In the genomic region with DNA sequence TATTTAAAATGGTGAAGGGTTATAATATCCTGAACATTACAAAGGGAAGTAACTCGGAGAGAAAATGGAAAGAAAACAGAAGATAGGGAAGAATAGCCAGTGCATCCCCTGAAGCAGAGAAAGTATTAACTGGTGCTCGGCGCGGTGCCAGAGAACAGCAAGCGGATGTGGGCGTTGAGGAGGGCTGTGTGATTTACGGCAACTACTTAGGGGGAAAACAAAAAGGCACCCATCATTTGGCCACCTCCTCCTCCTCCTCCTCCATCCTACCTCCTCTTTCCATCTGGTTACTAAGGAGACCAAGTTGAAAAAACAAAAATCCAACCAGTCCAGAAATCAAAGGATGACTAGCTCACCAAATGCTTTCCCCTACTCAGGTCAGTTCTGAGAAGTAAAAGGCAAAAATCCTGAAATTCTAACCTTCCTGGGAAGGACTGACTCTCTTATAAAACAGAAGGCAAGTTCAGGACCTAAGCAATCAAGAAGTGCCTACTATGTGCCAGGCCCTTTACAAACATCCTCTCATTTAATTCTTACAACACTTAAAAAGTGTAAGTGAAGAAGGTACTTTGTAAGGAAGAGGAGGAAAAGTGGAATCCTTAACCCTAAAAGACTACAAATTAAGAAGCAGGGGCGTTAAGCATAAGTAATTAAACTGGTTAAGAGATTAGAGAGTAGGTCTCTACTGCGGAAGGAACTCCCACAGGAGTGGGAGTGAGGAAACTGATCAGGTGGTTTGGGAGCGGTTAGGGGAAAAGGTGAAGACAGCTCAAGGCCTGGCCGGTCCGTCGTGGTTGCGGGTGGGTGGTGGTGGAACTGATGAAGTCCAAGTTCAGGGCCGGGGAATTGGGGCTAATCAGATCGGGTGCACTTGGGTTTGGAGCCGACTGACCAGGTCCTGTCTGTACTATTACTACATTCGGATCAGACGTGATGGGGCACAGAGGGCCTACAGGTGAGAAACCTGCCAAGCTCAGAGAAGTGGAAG, we compare ENCODE assay signal across 8 cellular contexts. TPM values are rescaled to one million over a fixed set of nuclear protein-coding genes. Genes with fewer than 3 reads are reported as not detected.
DNase-seq lines count a peak whose midpoint lies in the region; ATAC-seq, FAIRE-seq and TF ChIP-seq lines count a peak whose summit lies in the region.

No MANE protein-coding gene starts in this region.

- H3K27ac Mint-ChIP-seq in activated CD4-positive, alpha-beta T cell treated with anti-CD3 and anti-CD28 coated beads, Interleukin-2, amount 10 ng/mL, durations not matched to agents 7 days and 5 days: peak overlapping the region; percentile 85
- H3K27ac Mint-ChIP-seq in nephron progenitor cell: peak overlapping the region; percentile 84

- peaks cover 17% of the 10 kb centered on the region for H3K36me3 Mint-ChIP-seq in activated CD4-positive, alpha-beta T cell treated with anti-CD3 and anti-CD28 coated beads, Interleukin-2, amount 10 ng/mL, durations not matched to agents 7 days and 5 days (ENCODE audit: low read depth)
- H3K36me3 Mint-ChIP-seq in nephron progenitor cell (ENCODE audit: low read depth): peaks cover 11% of the 10 kb centered on the region

- H3K27me3 Mint-ChIP-seq in activated CD4-positive, alpha-beta T cell treated with anti-CD3 and anti-CD28 coated beads, Interleukin-2, amount 10 ng/mL, durations not matched to agents 7 days and 5 days: no peaks in the 10 kb centered on the region
- peaks cover 21% of the 10 kb centered on the region for H3K27me3 Mint-ChIP-seq in nephron progenitor cell (ENCODE audit: low read depth, poor library complexity)

- peaks cover 3 to 26% (median 15%) of the 10 kb centered on the region in 4 donors for H3K36me3 ChIP-seq in esophagus muscularis mucosa

- peaks cover 18 to 59% (median 55%) of the 10 kb centered on the region in 4 donors for H3K4me1 ChIP-seq in esophagus muscularis mucosa

- H3K9me3 ChIP-seq in esophagus muscularis mucosa: no peaks in the 10 kb centered on the region

- FAIRE-seq in GM19239 (lab: Jason Lieb, UNC): no peak

- 14% methylated on average over 19 of the region's 19 CpGs for WGBS in esophagus muscularis mucosa

- intact Hi-C loops in esophagus muscularis mucosa (cut with DNase I): no loop called here

- TF ChIP-seq CTCF in esophagus muscularis mucosa (IDR thresholded peaks at IDR 0.05) (no peak), nephron progenitor cell (IDR thresholded peaks at IDR 0.05) (no peak)

- peak overlapping the region; percentile 73 to 81 (median 77) for H3K27ac ChIP-seq in esophagus muscularis mucosa (replicated peaks in 1 of 4)

- peak overlapping the region; percentile 93 for H3K4me3 Mint-ChIP-seq in activated CD4-positive, alpha-beta T cell treated with anti-CD3 and anti-CD28 coated beads, Interleukin-2, amount 10 ng/mL, durations not matched to agents 7 days and 5 days
- H3K4me3 Mint-ChIP-seq in nephron progenitor cell: peak overlapping the region; percentile 99

- H3K4me1 Mint-ChIP-seq in activated CD4-positive, alpha-beta T cell treated with anti-CD3 and anti-CD28 coated beads, Interleukin-2, amount 10 ng/mL, durations not matched to agents 7 days and 5 days: peaks cover 38% of the 10 kb centered on the region
- peaks cover 52% of the 10 kb centered on the region for H3K4me1 Mint-ChIP-seq in nephron progenitor cell

- peaks cover 0 to 3% (median 0%) of the 10 kb centered on the region in 4 donors for H3K27me3 ChIP-seq in esophagus muscularis mucosa

- ATAC-seq in HG03196 (IDR thresholded peaks at IDR 0.05; ENCODE audit: unreplicated experiment): no peak

- POLR2A ChIA-PET in activated CD4-positive, alpha-beta T cell treated with anti-CD3 and anti-CD28 coated beads, Interleukin-2, amount 10 ng/mL, durations not matched to agents 7 days and 5 days (lab: Charles Lee): no interaction called here

- peak overlapping the region; percentile 75 to 87 (median 82) for H3K4me3 ChIP-seq in esophagus muscularis mucosa

- TF ChIP-seq POLR2A in esophagus muscularis mucosa (IDR thresholded peaks at IDR 0.05; ENCODE audit: low read depth): no peak

- DNase-seq in DMS 273 (lab: John Stamatoyannopoulos, UW; ENCODE audit: unreplicated experiment) (peak; percentile 58), DMS 273 treated with DMSO at 0.1 percent for 48 hours (lab: John Stamatoyannopoulos, UW) (no peak), NCI-H1105 (lab: John Stamatoyannopoulos, UW) (peak; percentile 75), esophagus muscularis mucosa (ENCODE audit: extremely low spot score) (no peak), nephron progenitor cell (peak; percentile 44), GM19239 (ENCODE audit: insufficient read length, low spot score) (no peak)
- peak; percentile 32 for DNase-seq in activated CD4-positive, alpha-beta T cell treated with anti-CD3 and anti-CD28 coated beads, Interleukin-2, amount 10 ng/mL, durations not matched to agents 7 days and 5 days

- CTCF ChIA-PET in activated CD4-positive, alpha-beta T cell treated with anti-CD3 and anti-CD28 coated beads, Interleukin-2, amount 10 ng/mL, durations not matched to agents 7 days and 5 days (lab: Charles Lee): no interaction called here

- TF ChIP-seq EP300 in esophagus muscularis mucosa (IDR thresholded peaks at IDR 0.05): no peak

- no peaks in the 10 kb centered on the region for H3K9me3 Mint-ChIP-seq in activated CD4-positive, alpha-beta T cell treated with anti-CD3 and anti-CD28 coated beads, Interleukin-2, amount 10 ng/mL, durations not matched to agents 7 days and 5 days
- H3K9me3 Mint-ChIP-seq in nephron progenitor cell: peaks cover 6% of the 10 kb centered on the region

RNA-seq across cellular contexts. Expression of gene MED27, which starts 1.0 kb away (rescaled TPM):
- 10 to 100 TPM; 22.7 to 23.3 TPM for total RNA-seq in activated CD4-positive, alpha-beta T cell treated with anti-CD3 and anti-CD28 coated beads, Interleukin-2, amount 10 ng/mL, durations not matched to agents 7 days and 5 days
- total RNA-seq in esophagus muscularis mucosa: 10 to 100 TPM; 12.9 to 21.8 (median 20.0) TPM

Comparison
In these comparisons a context has a peak if more than half of its experiments do, and no peak if none do; other contexts are left out.
1. DNase-seq: peak in DMS 273 (single experiment), NCI-H1105 (single experiment), activated CD4-positive, alpha-beta T cell treated with anti-CD3 and anti-CD28 coated beads, Interleukin-2, amount 10 ng/mL, durations not matched to agents 7 days and 5 days (single experiment) and nephron progenitor cell (single experiment); none in DMS 273 treated with DMSO at 0.1 percent for 48 hours (single experiment), esophagus muscularis mucosa (single experiment) and GM19239 (single experiment).